Comparison of ENCODE assay signal across 19 cellular contexts in the genomic region with DNA sequence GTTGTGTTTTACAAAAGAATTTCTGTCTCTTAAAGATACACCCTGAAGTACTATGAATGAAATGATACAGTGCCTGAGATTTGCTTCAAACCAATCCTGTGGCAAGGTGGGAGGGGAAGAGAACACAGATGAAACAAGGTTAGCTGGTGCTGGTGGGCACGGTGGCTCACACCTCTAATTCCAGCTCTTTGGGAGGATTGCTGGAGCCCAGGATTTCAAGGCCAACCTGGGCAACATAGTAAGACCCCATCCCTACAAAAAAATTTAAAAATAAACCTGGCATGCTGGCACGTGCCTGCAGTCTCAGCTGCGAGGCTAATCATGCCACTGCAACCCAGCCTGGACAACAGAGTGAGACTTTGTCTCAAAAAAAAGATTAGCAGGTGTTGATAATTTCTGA.
DNase-seq lines count a peak whose midpoint lies in the region; ATAC-seq, FAIRE-seq and TF ChIP-seq lines count a peak whose summit lies in the region.
"Had no signal": no experiment of that assay in that cellular context is flagged by ENCODE, and none has a peak within 500 bp of the region (broad histone marks: within the 10 kb centered on the region; RNA-seq: fewer than 3 reads in every experiment).

No MANE protein-coding gene starts in this region.

- H3F3A ChIP-seq in Loucy (ENCODE audit: low read depth): no peaks in the 10 kb centered on the region

- no peak for TF ChIP-seq POLR2A in K562 (conservative IDR thresholded peaks at IDR 0.05)

- H3K4me2 ChIP-seq in BLaER1 (0 out of 2 replicates have a peak overlapping the region, but pooled peaks have one; percentile 10), Loucy (ENCODE audit: low read depth, low read length, poor library complexity, severe bottlenecking) (peak overlapping the region; percentile 47), K562 (ENCODE audit: insufficient read depth, low read length) (no peak overlapping the region)
- H3K4me2 ChIP-seq: A549 had no signal

- POLR2A ChIA-PET in K562 (lab: Yijun Ruan, JAX): interaction anchor here (1.5 kb wide), 1 partner anchor 18 kb away, joined by 5 read pairs; no protein-coding TSS in a partner anchor

- H3K9me2 ChIP-seq in Loucy (replicated peaks; ENCODE audit: low read depth, low read length): no peaks in the 10 kb centered on the region

- TF ChIP-seq RAD21 in K562 (CRISPR knock-in tag; conservative IDR thresholded peaks at IDR 0.05 in 1 of 2, IDR thresholded peaks at IDR 0.05 in 1 of 2): no peak

- intact Hi-C loops in K562 (cut with micrococcal nuclease) (no loop called here), natural killer cell (cut with micrococcal nuclease) (no loop called here)

- in situ Hi-C loops in K562 (cut with MboI): no loop called here

- H3K4me1 ChIP-seq in BLaER1 (peaks cover 16% of the 10 kb centered on the region), Loucy (ENCODE audit: insufficient read depth, low read length, poor library complexity, severe bottlenecking) (peaks cover 6% of the 10 kb centered on the region), K562 (replicated peaks in 1 of 2; ENCODE audit: control insufficient read depth in 2 of 2, insufficient read depth in 2 of 2, low read length in 2 of 2) (peaks cover 0 to 4% of the 10 kb centered on the region in 2 experiments; a peak in 3 of 5 replicates)
- H3K4me1 ChIP-seq: HAP-1 had no signal

- no peaks in the 10 kb centered on the region for H3K9me1 ChIP-seq in K562 (ENCODE audit: control insufficient read depth, insufficient read depth, low read length)

- H3K79me2 ChIP-seq in Loucy (ENCODE audit: insufficient read depth, low read length) (no peaks in the 10 kb centered on the region), K562 (ENCODE audit: control insufficient read depth, insufficient read depth, low read length) (no peaks in the 10 kb centered on the region)

- FAIRE-seq in K562 (lab: Jason Lieb, UNC): no peak
- FAIRE-seq: A549, GM19239 had no signal

- H2AFZ ChIP-seq in Loucy (ENCODE audit: low read length): 0 out of 2 replicates have a peak overlapping the region, but pooled peaks have one; percentile 9
- no peak overlapping the region for H2AFZ ChIP-seq in K562 (ENCODE audit: low read depth, low read length)
- H2AFZ ChIP-seq: GM23248 had no signal

- ATAC-seq in K562 (no peak), natural killer cell (no peak), GM18519 (IDR thresholded peaks at IDR 0.05; ENCODE audit: low FRiP score, unreplicated experiment) (no peak)
- ATAC-seq: A549; CD8-positive, alpha-beta T cell had no signal

- H3K27me3 Mint-ChIP-seq in natural killer cell (ENCODE audit: low read depth in 2 of 2): peaks cover 0 to 3% of the 10 kb centered on the region in 2 donors

- H3K4me3 Mint-ChIP-seq in natural killer cell: no peak overlapping the region
- H3K4me3 Mint-ChIP-seq: CD8-positive, alpha-beta T cell had no signal

- H3K27ac Mint-ChIP-seq in natural killer cell: no peak overlapping the region
- H3K27ac Mint-ChIP-seq: CD14-positive monocyte; CD8-positive, alpha-beta T cell had no signal

- H3K9me3 Mint-ChIP-seq in natural killer cell: no peaks in the 10 kb centered on the region
- H3K9me3 Mint-ChIP-seq: CD14-positive monocyte; CD8-positive, alpha-beta T cell had no signal

- DNase-seq in DMS 273 (lab: John Stamatoyannopoulos, UW; ENCODE audit: unreplicated experiment) (peak; percentile 16), DMS 273 treated with DMSO at 0.1 percent for 48 hours (lab: John Stamatoyannopoulos, UW) (no peak), K562 (ENCODE audit: extremely low read depth in 1 of 4, low spot score in 3 of 4) (no peak), D341Med (ENCODE audit: low spot score) (no peak), natural killer cell (no peak)
- DNase-seq: AML-193; Calu3; CD8-positive, alpha-beta T cell; DMS153; GF-D8; GM23248 had no signal

- H3K36me3 Mint-ChIP-seq in natural killer cell: no peaks in the 10 kb centered on the region
- H3K36me3 Mint-ChIP-seq: CD14-positive monocyte; CD8-positive, alpha-beta T cell had no signal

- H3K36me3 ChIP-seq in BLaER1 (no peaks in the 10 kb centered on the region), Loucy (ENCODE audit: insufficient read depth, low read length) (no peaks in the 10 kb centered on the region), K562 (ENCODE audit: control insufficient read depth, insufficient read depth, low read length) (no peaks in the 10 kb centered on the region)
- H3K36me3 ChIP-seq: HAP-1 had no signal

- H3K9me3 ChIP-seq in BLaER1 (no peaks in the 10 kb centered on the region), Loucy (ENCODE audit: insufficient read depth, low read depth, low read length) (no peaks in the 10 kb centered on the region), K562 (replicated peaks; ENCODE audit: control insufficient read depth, insufficient read depth, low read depth, low read length) (no peaks in the 10 kb centered on the region)
- H3K9me3 ChIP-seq: A549, HAP-1 had no signal

- no peaks in the 10 kb centered on the region for H3K4me1 Mint-ChIP-seq in natural killer cell
- H3K4me1 Mint-ChIP-seq: CD14-positive monocyte had no signal

- H4K20me1 ChIP-seq in BLaER1 (no peaks in the 10 kb centered on the region), Loucy (ENCODE audit: insufficient read depth, low read length, poor library complexity, severe bottlenecking) (no peaks in the 10 kb centered on the region), K562 (replicated peaks; ENCODE audit: control insufficient read depth, insufficient read depth, low read length) (no peaks in the 10 kb centered on the region)

- H3K27me3 ChIP-seq in BLaER1 (no peaks in the 10 kb centered on the region), Loucy (ENCODE audit: insufficient read depth, low read length, poor library complexity, severe bottlenecking) (no peaks in the 10 kb centered on the region), K562 (ENCODE audit: control insufficient read depth in 2 of 2, insufficient read depth in 2 of 2, low read length in 2 of 2) (peaks cover 0 to 2% of the 10 kb centered on the region in 2 experiments; a peak in 1 of 5 replicates)

- CTCF ChIA-PET in K562 (lab: Yijun Ruan, JAX; ENCODE audit: low intra/inter-chr PET ratio): no interaction called here

- BruUV-seq in K562 (replicated peaks; lab: Mats Ljungman, UMichigan): no TSS peak

- H3K27ac ChIP-seq in BLaER1 (no peak overlapping the region), K562 (ENCODE audit: extremely low read depth, low read depth, low read length) (no peak overlapping the region)
- H3K27ac ChIP-seq: 22Rv1, A549, GM23248 had no signal

- WGBS in K562 (ENCODE audit: insufficient coverage, low coverage, missing lambda C conversion rate): 6% methylated on average over 3 of the region's 3 CpGs

- H3K9ac ChIP-seq in BLaER1: no peak overlapping the region
- H3K9ac ChIP-seq in Loucy (ENCODE audit: low read depth, low read length, poor library complexity, severe bottlenecking): peak overlapping the region; percentile 30
- no peak overlapping the region for H3K9ac ChIP-seq in K562 (ENCODE audit: insufficient read depth in 1 of 2, low read depth in 2 of 2, low read length in 2 of 2)
- H3K9ac ChIP-seq: GM23248 had no signal

- no peak for TF ChIP-seq EP300 in K562 (IDR thresholded peaks at IDR 0.05; ENCODE audit: low read length)

- H3K4me3 ChIP-seq in BLaER1 (no peak overlapping the region), Loucy (ENCODE audit: low read length, poor library complexity, severe bottlenecking) (peak overlapping the region; percentile 4), K562 (no peak overlapping the region)
- H3K4me3 ChIP-seq: A549, GM23248, HAP-1 had no signal

- no peak for TF ChIP-seq CTCF in Loucy (conservative IDR thresholded peaks at IDR 0.05; ENCODE audit: low read length)
- TF ChIP-seq CTCF in K562 (IDR thresholded peaks at IDR 0.05 in 2 of 3, conservative IDR thresholded peaks at IDR 0.05 in 1 of 3; ENCODE audit: insufficient read depth in 2 of 3, low read depth in 1 of 3, low read length in 3 of 3): no peak
- no peak for TF ChIP-seq CTCF in natural killer cell (IDR thresholded peaks at IDR 0.05)

TF ChIP-seq in K562, 482 proteins besides CTCF, POLR2A, EP300 and RAD21:
- TF ChIP-seq SRSF9 (IDR thresholded peaks at IDR 0.05; ENCODE audit: borderline replicate concordance, low read depth, low read length): no peak
- TF ChIP-seq, protein P1, sequence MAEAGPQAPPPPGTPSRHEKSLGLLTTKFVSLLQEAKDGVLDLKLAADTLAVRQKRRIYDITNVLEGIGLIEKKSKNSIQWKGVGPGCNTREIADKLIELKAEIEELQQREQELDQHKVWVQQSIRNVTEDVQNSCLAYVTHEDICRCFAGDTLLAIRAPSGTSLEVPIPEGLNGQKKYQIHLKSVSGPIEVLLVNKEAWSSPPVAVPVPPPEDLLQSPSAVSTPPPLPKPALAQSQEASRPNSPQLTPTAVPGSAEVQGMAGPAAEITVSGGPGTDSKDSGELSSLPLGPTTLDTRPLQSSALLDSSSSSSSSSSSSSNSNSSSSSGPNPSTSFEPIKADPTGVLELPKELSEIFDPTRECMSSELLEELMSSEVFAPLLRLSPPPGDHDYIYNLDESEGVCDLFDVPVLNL (CRISPR knock-in tag; IDR thresholded peaks at IDR 0.05; ENCODE audit: low read depth): no peak
- no peak for TF ChIP-seq TAF15 (IDR thresholded peaks at IDR 0.05; ENCODE audit: low read depth, low read length)
- TF ChIP-seq L3MBTL2 (IDR thresholded peaks at IDR 0.05): peak; percentile 51; the same call in 1 of the 2 replicates
- TF ChIP-seq BHLHE40 (IDR thresholded peaks at IDR 0.05; ENCODE audit: low read length): 0 out of 2 replicates have a peak, but pooled peaks have one; percentile 16
- TF ChIP-seq, protein P2, sequence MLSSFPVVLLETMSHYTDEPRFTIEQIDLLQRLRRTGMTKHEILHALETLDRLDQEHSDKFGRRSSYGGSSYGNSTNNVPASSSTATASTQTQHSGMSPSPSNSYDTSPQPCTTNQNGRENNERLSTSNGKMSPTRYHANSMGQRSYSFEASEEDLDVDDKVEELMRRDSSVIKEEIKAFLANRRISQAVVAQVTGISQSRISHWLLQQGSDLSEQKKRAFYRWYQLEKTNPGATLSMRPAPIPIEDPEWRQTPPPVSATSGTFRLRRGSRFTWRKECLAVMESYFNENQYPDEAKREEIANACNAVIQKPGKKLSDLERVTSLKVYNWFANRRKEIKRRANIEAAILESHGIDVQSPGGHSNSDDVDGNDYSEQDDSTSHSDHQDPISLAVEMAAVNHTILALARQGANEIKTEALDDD (IDR thresholded peaks at IDR 0.05): no peak
TF ChIP-seq in K562: peak in this region for 2.
